ENCODE assay signal across 7 cellular contexts in the genomic region with DNA sequence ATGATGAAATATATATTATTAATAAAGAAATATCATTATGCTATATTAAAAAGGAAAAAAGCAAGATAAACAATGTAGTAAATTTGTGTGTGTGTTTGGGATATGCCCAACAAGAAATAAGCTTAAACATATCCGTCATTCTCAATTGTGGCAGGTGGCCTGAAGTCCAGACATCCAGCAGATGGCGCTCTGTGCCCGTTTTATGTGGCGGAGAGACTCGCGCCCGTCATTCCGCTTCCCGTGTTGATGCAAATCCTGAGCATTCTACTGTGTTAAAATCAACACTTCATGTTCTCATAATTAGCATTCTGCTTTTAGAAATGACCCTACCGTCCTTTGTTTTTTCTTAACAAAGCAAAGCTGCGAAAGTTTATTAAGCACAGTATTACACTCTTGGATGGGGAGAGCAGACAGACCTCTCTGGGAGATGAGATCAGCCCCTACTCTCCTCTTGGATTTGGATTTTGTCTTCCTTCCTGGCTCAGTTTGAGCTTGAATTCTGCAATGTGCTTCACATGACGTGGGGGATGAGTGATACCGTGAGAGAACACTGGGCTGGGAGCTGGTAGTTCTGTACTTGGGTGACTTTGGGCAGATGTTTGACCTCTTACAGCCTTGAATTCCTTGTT.
DNase-seq lines count a peak whose midpoint lies in the region; ATAC-seq and TF ChIP-seq lines count a peak whose summit lies in the region.

No MANE protein-coding gene starts in this region.

- H3K4me1 ChIP-seq in ascending aorta, result no peaks in the 10 kb centered on the region
- peaks cover 0 to 4% (median 2%) of the 10 kb centered on the region in 3 donors for H3K4me1 ChIP-seq in skeletal muscle tissue (ENCODE audit: control insufficient read depth in 3 of 3, insufficient read depth in 3 of 3, low read length in 3 of 3)

- ATAC-seq in GM18502 (IDR thresholded peaks at IDR 0.05; ENCODE audit: poor library complexity, unreplicated experiment) (peak; percentile 93), HG02852 (IDR thresholded peaks at IDR 0.05; ENCODE audit: unreplicated experiment) (peak; percentile 94), T-cell (replicated peaks in 1 of 4) (peak; percentile 44 to 59 (median 52))

- H3K27me3 Mint-ChIP-seq in T-cell, result peaks cover 24 to 38% of the 10 kb centered on the region in 2 donors

- H3K36me3 ChIP-seq in ascending aorta (no peaks in the 10 kb centered on the region), skeletal muscle tissue (ENCODE audit: control insufficient read depth in 3 of 3, insufficient read depth in 3 of 3, low read length in 3 of 3) (no peaks in the 10 kb centered on the region)

- no peaks in the 10 kb centered on the region for H3K36me3 Mint-ChIP-seq in T-cell

- TF ChIP-seq CTCF in ascending aorta (IDR thresholded peaks at IDR 0.05), result peak; percentile 15 to 69 (median 67)

- no peak overlapping the region for H3K9ac ChIP-seq in skeletal muscle tissue (ENCODE audit: low read depth in 1 of 3, low read length in 3 of 3)

- H3K27ac Mint-ChIP-seq in T-cell, result no peak overlapping the region

- no peaks in the 10 kb centered on the region for H3K9me3 ChIP-seq in ascending aorta
- no peaks in the 10 kb centered on the region for H3K9me3 ChIP-seq in skeletal muscle tissue (ENCODE audit: control insufficient read depth in 3 of 3, low read length in 3 of 3)

- H3K27ac ChIP-seq in ascending aorta (no peak overlapping the region), skeletal muscle tissue (ENCODE audit: low read depth, low read length) (no peak overlapping the region)

- peaks cover 5 to 6% (median 5%) of the 10 kb centered on the region in 3 donors for H3K4me1 Mint-ChIP-seq in T-cell

- H3K4me3 ChIP-seq in ascending aorta (no peak overlapping the region), skeletal muscle tissue (ENCODE audit: low read length in 3 of 3) (peak overlapping the region; percentile 16 to 45 (median 45))

- DNase-seq in NCI-H1417 (lab: John Stamatoyannopoulos, UW) (peak; percentile 72 to 89 (median 85)), T-cell (peak; percentile 12 to 71 (median 54)), ascending aorta (ENCODE audit: low spot score in 2 of 2) (peak in 1 of 2 donors; percentile 74), hypothalamus (lab: John Stamatoyannopoulos, UW) (peak in 48 of 51 donors; percentile 2 to 79 (median 52))

- CTCF ChIA-PET in T-cell (lab: Charles Lee), result interaction anchor here (0.5 to 1.5 kb wide), 19 partner anchors 9 to 1027 kb away, joined by 3 to 9 read pairs (median 3); no protein-coding TSS in a partner anchor

- POLR2A ChIA-PET in T-cell (lab: Charles Lee), result no interaction called here

- intact Hi-C loops in ascending aorta (cut with DNase I), result loop anchor here (10.0 kb wide), 1 partner anchor 237 kb away; no protein-coding TSS in a partner anchor

- H3K9me3 Mint-ChIP-seq in T-cell, result no peaks in the 10 kb centered on the region

- H3K27me3 ChIP-seq in ascending aorta, result no peaks in the 10 kb centered on the region
- peaks cover 5 to 6% (median 5%) of the 10 kb centered on the region in 3 donors for H3K27me3 ChIP-seq in skeletal muscle tissue (ENCODE audit: control insufficient read depth in 3 of 3, insufficient read depth in 3 of 3, low read length in 3 of 3)

- no peak overlapping the region for H3K4me3 Mint-ChIP-seq in T-cell

Comparison
In these comparisons a context has a peak if more than half of its experiments do, and no peak if none do; other contexts are left out.
1. H3K4me3 ChIP-seq: peak in skeletal muscle tissue (3 of 3); none in ascending aorta (0 of 2).
2. Peak in every context shown above with its lines, with median percentiles within 50 percentile points of each other: ATAC-seq.